In the genomic region with DNA sequence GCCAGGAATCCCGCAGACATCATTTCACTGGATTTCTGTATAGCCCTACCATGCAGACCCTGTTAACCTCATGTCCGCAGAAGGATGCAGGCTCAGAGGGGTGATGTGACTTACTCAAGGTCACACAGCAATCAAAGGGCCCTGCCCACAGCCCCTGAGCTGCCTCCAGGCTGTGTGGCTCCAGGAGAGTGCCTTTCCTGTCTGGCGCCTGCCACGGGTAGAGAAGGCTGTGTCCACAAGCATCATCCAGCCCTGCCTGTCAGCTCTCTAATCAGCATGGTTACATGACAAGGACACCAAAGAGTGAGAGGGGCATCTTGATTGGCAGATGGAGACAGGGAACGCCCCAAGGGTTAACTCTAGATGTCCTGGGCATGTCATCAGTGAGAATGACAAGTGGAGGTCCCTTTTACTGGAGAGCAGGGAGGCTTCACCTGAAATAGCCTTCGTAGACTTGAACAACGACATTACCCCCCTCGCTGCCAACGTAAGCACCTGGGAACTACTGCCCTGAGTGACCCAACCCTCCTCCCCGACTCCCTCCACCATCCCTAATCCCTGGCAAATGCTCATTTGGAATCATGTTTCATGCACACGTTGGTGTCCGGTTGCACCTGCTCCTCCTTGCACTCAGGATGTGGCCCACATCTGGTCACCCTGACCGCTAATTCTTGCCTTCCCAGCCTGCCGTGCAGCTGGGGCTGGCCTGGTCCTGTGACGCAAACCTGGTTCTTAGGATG, we compare ENCODE assay signal across 25 cellular contexts. TPM values are rescaled to one million over a fixed set of nuclear protein-coding genes. Genes with fewer than 3 reads are reported as not detected.
DNase-seq lines count a peak whose midpoint lies in the region; ATAC-seq and TF ChIP-seq lines count a peak whose summit lies in the region.
"Had no signal": no experiment of that assay in that cellular context is flagged by ENCODE, and none has a peak within 500 bp of the region (broad histone marks: within the 10 kb centered on the region; RNA-seq: fewer than 3 reads in every experiment).

No MANE protein-coding gene starts in this region.

- H3K9me3 ChIP-seq in mammary epithelial cell (replicated peaks; ENCODE audit: insufficient read depth, low read length) (no peaks in the 10 kb centered on the region), gastrocnemius medialis (no peaks in the 10 kb centered on the region), transverse colon (no peaks in the 10 kb centered on the region)
- H3K9me3 ChIP-seq: SK-N-SH, thoracic aorta had no signal

- no peaks in the 10 kb centered on the region for H3K4me1 ChIP-seq in mammary epithelial cell (ENCODE audit: insufficient read depth, low read length)
- no peaks in the 10 kb centered on the region for H3K4me1 ChIP-seq in gastrocnemius medialis
- H3K4me1 ChIP-seq in transverse colon: no peaks in the 10 kb centered on the region
- H3K4me1 ChIP-seq: breast epithelium, foreskin keratinocyte had no signal

- no peak overlapping the region for H3K9ac ChIP-seq in mammary epithelial cell (ENCODE audit: insufficient read depth, low read length)
- H3K9ac ChIP-seq: SK-N-SH had no signal

- TF ChIP-seq POLR2A in gastrocnemius medialis (IDR thresholded peaks at IDR 0.05) (no peak), transverse colon (IDR thresholded peaks at IDR 0.05) (no peak)

- in situ Hi-C loops in mammary epithelial cell (cut with MboI; ENCODE audit: low sequenced_read_pairs in 2 of 2) (loop anchor here in 1 of 2 donors (10.0 kb wide), 1 partner anchor 198 kb away; no protein-coding TSS in a partner anchor), gastrocnemius medialis (cut with MboI; ENCODE audit: low sequenced_read_pairs in 4 of 4) (loop anchor here in 2 of 4 donors (10.0 to 25.0 kb wide), 2 partner anchors 190 to 198 kb away; no protein-coding TSS in a partner anchor), transverse colon (cut with MboI; ENCODE audit: low pct_ligation_motif_present in 1 of 4, low pct_unique_long_range_greater_than_20kb in 1 of 4, low sequenced_read_pairs in 3 of 4) (loop anchor here (10.0 to 25.0 kb wide), 3 partner anchors 188 to 490 kb away; no protein-coding TSS in a partner anchor)

- H2AFZ ChIP-seq in mammary epithelial cell (ENCODE audit: low read depth, low read length): no peak overlapping the region

- peaks cover 10% of the 10 kb centered on the region for H3K9me3 Mint-ChIP-seq in MCF 10A (ENCODE audit: unreplicated experiment)
- H3K9me3 Mint-ChIP-seq: stimulated activated effector memory CD8-positive, alpha-beta T cell treated with anti-CD3 and anti-CD28 coated beads, Interleukin-12 subunit alpha, Interleukin-12 subunit beta, amount 100 ng/mL, for 72 hours had no signal

- no peaks in the 10 kb centered on the region for H3K27me3 Mint-ChIP-seq in MCF 10A (ENCODE audit: insufficient read depth, unreplicated experiment)

- no peaks in the 10 kb centered on the region for H3K79me2 ChIP-seq in mammary epithelial cell (ENCODE audit: insufficient read depth, low read length)

- no peaks in the 10 kb centered on the region for H3K4me1 Mint-ChIP-seq in MCF 10A (ENCODE audit: insufficient read depth, unreplicated experiment)
- H3K4me1 Mint-ChIP-seq: stimulated activated effector memory CD8-positive, alpha-beta T cell treated with anti-CD3 and anti-CD28 coated beads, Interleukin-12 subunit alpha, Interleukin-12 subunit beta, amount 100 ng/mL, for 72 hours had no signal

- H3K27me3 ChIP-seq in mammary epithelial cell (ENCODE audit: insufficient read depth, low read length): no peaks in the 10 kb centered on the region
- peaks cover 23 to 34% (median 30%) of the 10 kb centered on the region in 3 donors for H3K27me3 ChIP-seq in gastrocnemius medialis
- peaks cover 81% of the 10 kb centered on the region for H3K27me3 ChIP-seq in transverse colon

- no peak overlapping the region for H3K4me3 Mint-ChIP-seq in MCF 10A (ENCODE audit: unreplicated experiment)
- H3K4me3 Mint-ChIP-seq: CD4-positive, alpha-beta T cell; nephron; stimulated activated effector memory CD8-positive, alpha-beta T cell treated with anti-CD3 and anti-CD28 coated beads, Interleukin-12 subunit alpha, Interleukin-12 subunit beta, amount 100 ng/mL, for 72 hours had no signal

- WGBS in mammary epithelial cell (ENCODE audit: low coverage, missing lambda C conversion rate): 89% methylated on average over 12 of the region's 15 CpGs
- WGBS in transverse colon (ENCODE audit: low coverage in 1 of 2), 2 donors: 71 to 80% methylated on average over 1 to 15 of the region's 15 CpGs

- TF ChIP-seq EP300 in transverse colon (IDR thresholded peaks at IDR 0.05; ENCODE audit: low read depth): no peak

- no peak overlapping the region for H3K4me3 ChIP-seq in mammary epithelial cell (replicated peaks in 1 of 3; ENCODE audit: insufficient read depth in 1 of 3, low read depth in 2 of 3, low read length in 3 of 3)
- no peak overlapping the region for H3K4me3 ChIP-seq in gastrocnemius medialis
- no peak overlapping the region for H3K4me3 ChIP-seq in transverse colon
- H3K4me3 ChIP-seq: breast epithelium, thoracic aorta had no signal

- H3K36me3 ChIP-seq in mammary epithelial cell (ENCODE audit: insufficient read depth, low read length) (no peaks in the 10 kb centered on the region), gastrocnemius medialis (no peaks in the 10 kb centered on the region), transverse colon (no peaks in the 10 kb centered on the region)
- H3K36me3 ChIP-seq: breast epithelium, thoracic aorta had no signal

- H3K27ac ChIP-seq in mammary epithelial cell (ENCODE audit: insufficient read depth, low read depth, low read length) (no peak overlapping the region), gastrocnemius medialis (no peak overlapping the region), transverse colon (no peak overlapping the region)
- H3K27ac ChIP-seq: breast epithelium, epithelial cell of prostate, foreskin keratinocyte, thoracic aorta had no signal

- no peak overlapping the region for H3K27ac Mint-ChIP-seq in MCF 10A (ENCODE audit: low read depth, unreplicated experiment)
- H3K27ac Mint-ChIP-seq: CD4-positive, alpha-beta T cell; stimulated activated effector memory CD8-positive, alpha-beta T cell treated with anti-CD3 and anti-CD28 coated beads, Interleukin-12 subunit alpha, Interleukin-12 subunit beta, amount 100 ng/mL, for 72 hours had no signal

- H4K20me1 ChIP-seq in mammary epithelial cell (ENCODE audit: insufficient read depth, low read length): no peaks in the 10 kb centered on the region

- CTCF ChIA-PET in MCF 10A (lab: Yijun Ruan, JAX) (interaction anchor here (1.4 kb wide), 1 partner anchor 215 kb away, joined by 3 read pairs; no protein-coding TSS in a partner anchor), mammary epithelial cell (lab: Charles Lee; ENCODE audit: low non-redundant PET) (interaction anchor here (0.6 kb wide), 1 partner anchor 151 kb away, joined by 3 read pairs; no protein-coding TSS in a partner anchor)

- ATAC-seq in gastrocnemius medialis: no peak
- ATAC-seq in GM18909 (IDR thresholded peaks at IDR 0.05; ENCODE audit: poor library complexity, unreplicated experiment): no peak
- ATAC-seq in GM21423 (IDR thresholded peaks at IDR 0.05; ENCODE audit: unreplicated experiment): no peak
- ATAC-seq: foreskin keratinocyte; stimulated activated effector memory CD8-positive, alpha-beta T cell treated with anti-CD3 and anti-CD28 coated beads, Interleukin-12 subunit alpha, Interleukin-12 subunit beta, amount 100 ng/mL, for 72 hours had no signal

- dilution Hi-C loops in mammary epithelial cell (cut with HindIII; ENCODE audit: low sequenced_read_pairs): no loop called here

- BruUV-seq in MCF 10A (replicated peaks; lab: Mats Ljungman, UMichigan): no TSS peak
- no TSS peak for BruUV-seq in mammary epithelial cell (replicated peaks; lab: Mats Ljungman, UMichigan)

- no peaks in the 10 kb centered on the region for H3K36me3 Mint-ChIP-seq in MCF 10A (ENCODE audit: insufficient read depth, unreplicated experiment)
- H3K36me3 Mint-ChIP-seq: stimulated activated effector memory CD8-positive, alpha-beta T cell treated with anti-CD3 and anti-CD28 coated beads, Interleukin-12 subunit alpha, Interleukin-12 subunit beta, amount 100 ng/mL, for 72 hours had no signal

- TF ChIP-seq CTCF in MCF 10A (IDR thresholded peaks at IDR 0.05; ENCODE audit: unreplicated experiment) (no peak), mammary epithelial cell (conservative IDR thresholded peaks at IDR 0.05 in 1 of 2, IDR thresholded peaks at IDR 0.05 in 1 of 2; ENCODE audit: extremely low read depth in 1 of 2, insufficient read depth in 1 of 2, low read depth in 1 of 2, low read length in 2 of 2) (no peak), gastrocnemius medialis (IDR thresholded peaks at IDR 0.05 in 4 of 5, conservative IDR thresholded peaks at IDR 0.05 in 1 of 5) (no peak), transverse colon (IDR thresholded peaks at IDR 0.05) (no peak)

- intact Hi-C loops in MCF 10A (cut with micrococcal nuclease) (no loop called here), mammary epithelial cell (cut with micrococcal nuclease) (no loop called here), gastrocnemius medialis (cut with DNase I; ENCODE audit: low total_unique reads) (no loop called here), transverse colon (cut with DNase I; ENCODE audit: low total_unique reads) (no loop called here)

- POLR2A ChIA-PET in MCF 10A (lab: Yijun Ruan, JAX): no interaction called here

- peak; percentile 18 for DNase-seq in MCF 10A (ENCODE audit: unreplicated experiment)
- no peak for DNase-seq in mammary epithelial cell
- peak; percentile 41 for DNase-seq in NCI-H2196 (lab: John Stamatoyannopoulos, UW; ENCODE audit: unreplicated experiment)
- DNase-seq in SW480 (ENCODE audit: low spot score): peak; percentile 91
- no peak for DNase-seq in gastrocnemius medialis
- no peak for DNase-seq in transverse colon
- DNase-seq: ACHN; CD4-positive, alpha-beta T cell; foreskin keratinocyte; hypothalamus; KG1; mesendoderm; NCI-H1048; SK-N-SH; T-helper 9 cell had no signal

- no peak overlapping the region for H3K4me2 ChIP-seq in mammary epithelial cell (ENCODE audit: insufficient read depth, low read depth, low read length)
- H3K4me2 ChIP-seq: SK-N-SH had no signal

RNA-seq across cellular contexts. Expression of a gene that starts 6.9 kb away (rescaled TPM):
- total RNA-seq in MCF 10A (2022) (not detected in 2 replicates), mammary epithelial cell (under 1 TPM in 1 of 2 donors, not detected in 1; 0.35 TPM), gastrocnemius medialis (not detected), transverse colon (not detected)
- polyA plus RNA-seq in mammary epithelial cell: 0.02 TPM
- polyA minus RNA-seq in mammary epithelial cell: not detected
- total RNA-seq: breast epithelium; CD4-positive, alpha-beta T cell; dermis microvascular lymphatic vessel endothelial cell; kidney epithelial cell; thoracic aorta had no signal
- polyA plus RNA-seq: adipose tissue, SK-N-SH had no signal

RNA-seq across cellular contexts. Expression of a gene that starts 21.8 kb away (rescaled TPM):
- total RNA-seq in MCF 10A (2022): 31.5 and 34.2 TPM in 2 replicates
- total RNA-seq in mammary epithelial cell: 10 to 100 TPM; 20.2 to 34.4 TPM
- 15.9 TPM for polyA plus RNA-seq in mammary epithelial cell
- polyA minus RNA-seq in mammary epithelial cell: 8.8 TPM
- total RNA-seq in gastrocnemius medialis: 10 to 100 TPM in 2 of 4 donors, 1 to 10 TPM in 2; 9.5 to 18.2 (median 13.3) TPM
- 100 to 1,000 TPM in 1 of 4 donors, 10 to 100 TPM in 3; 28.3 to 131 (median 54.6) TPM for total RNA-seq in transverse colon

RNA-seq across cellular contexts. Expression of a gene that starts 56.0 kb away (rescaled TPM):
- 96.6 and 106 TPM in 2 replicates for total RNA-seq in MCF 10A (2022)
- 100 to 1,000 TPM; 358 to 706 TPM for total RNA-seq in mammary epithelial cell
- 244 TPM for polyA plus RNA-seq in mammary epithelial cell
- 376 TPM for polyA minus RNA-seq in mammary epithelial cell
- total RNA-seq in gastrocnemius medialis: 1 to 10 TPM; 1.3 to 4.6 (median 3.2) TPM
- 10 to 100 TPM; 26.4 to 78.0 (median 45.0) TPM for total RNA-seq in transverse colon

Comparison
In these comparisons a context has a peak if more than half of its experiments do, and no peak if none do; other contexts are left out.
1. DNase-seq: peak in MCF 10A (single experiment), NCI-H2196 (single experiment) and SW480 (single experiment); none in mammary epithelial cell (single experiment), gastrocnemius medialis (0 of 2) and transverse colon (single experiment).
2. RNA of a gene that starts 56.0 kb away (total RNA-seq): 358 to 706 TPM in mammary epithelial cell, 96.6 to 106 TPM in MCF 10A and 26.4 to 78.0 TPM in transverse colon; 1.3 to 4.6 TPM in gastrocnemius medialis; every median in the first group is over 4 times any median in the second.